Comparison of ENCODE assay signal across 16 cellular contexts in genomic region chr13:74869846-74870245, GRCh38.
DNase-seq lines count a peak whose midpoint lies in the region; ATAC-seq, FAIRE-seq and TF ChIP-seq lines count a peak whose summit lies in the region.
"Had no signal": no experiment of that assay in that cellular context is flagged by ENCODE, and none has a peak within 500 bp of the region (broad histone marks: within the 10 kb centered on the region; RNA-seq: fewer than 3 reads in every experiment).

No MANE protein-coding gene starts in this region.

- POLR2A ChIA-PET in activated CD4-positive, alpha-beta T cell treated with anti-CD3 and anti-CD28 coated beads, Interleukin-2, amount 10 ng/mL, durations not matched to agents 7 days and 5 days (lab: Charles Lee), result no interaction called here

- H3K27ac Mint-ChIP-seq in natural killer cell treated with Interleukin-12 subunit alpha and Interleukin-12 subunit beta and Interleukin-15 and Interleukin-18, amount 100 ng/mL, for 72 hours, result no peak overlapping the region
- H3K27ac Mint-ChIP-seq in activated CD4-positive, alpha-beta T cell treated with anti-CD3 and anti-CD28 coated beads, Interleukin-2, amount 10 ng/mL, durations not matched to agents 7 days and 5 days, result no peak overlapping the region

- no peak for ATAC-seq in RWPE2 (ENCODE audit: low read depth)
- ATAC-seq in natural killer cell treated with Interleukin-12 subunit alpha and Interleukin-12 subunit beta and Interleukin-15 and Interleukin-18, amount 100 ng/mL, for 72 hours, result no peak
- ATAC-seq: HCT116, Right ventricle myocardium inferior had no signal

- H3K36me3 ChIP-seq in RWPE2 (ENCODE audit: low read depth), result no peaks in the 10 kb centered on the region; the same call in 1 of the 2 replicates
- H3K36me3 ChIP-seq: MG63 had no signal

- DNase-seq in H54 (ENCODE audit: insufficient read length, low spot score) (no peak), RWPE2 (ENCODE audit: low spot score) (no peak), dermis blood vessel endothelial cell (peak; percentile 50), pulmonary artery endothelial cell (ENCODE audit: low read depth, low spot score) (peak; percentile 43), NCI-H2196 (lab: John Stamatoyannopoulos, UW; ENCODE audit: unreplicated experiment) (no peak)
- DNase-seq in natural killer cell treated with Interleukin-12 subunit alpha and Interleukin-12 subunit beta and Interleukin-15 and Interleukin-18, amount 100 ng/mL, for 72 hours (ENCODE audit: low spot score), result no peak
- no peak for DNase-seq in activated CD4-positive, alpha-beta T cell treated with anti-CD3 and anti-CD28 coated beads, Interleukin-2, amount 10 ng/mL, durations not matched to agents 7 days and 5 days
- DNase-seq: KBM-7, MG63, NCI-H1092 treated with DMSO at 0.1 percent for 48 hours, NCI-H1694 treated with DMSO at 0.1 percent for 48 hours, NCI-H446, NCI-H748 treated with DMSO at 0.1 percent for 48 hours, SK-N-SH had no signal

- peak; percentile 78 for FAIRE-seq in H54 (lab: Jason Lieb, UNC)

- no peak overlapping the region for H3K4me3 ChIP-seq in RWPE2 (ENCODE audit: severe bottlenecking)
- H3K4me3 ChIP-seq: MG63 had no signal

- CTCF ChIA-PET in activated CD4-positive, alpha-beta T cell treated with anti-CD3 and anti-CD28 coated beads, Interleukin-2, amount 10 ng/mL, durations not matched to agents 7 days and 5 days (lab: Charles Lee), result no interaction called here

- H3K4me1 ChIP-seq in RWPE2 (ENCODE audit: insufficient read depth, poor library complexity, severe bottlenecking), result peaks cover 41% of the 10 kb centered on the region

- no peak for TF ChIP-seq CTCF in RWPE2 (IDR thresholded peaks at IDR 0.05; ENCODE audit: poor library complexity, severe bottlenecking)

- H3K9me3 ChIP-seq in RWPE2 (ENCODE audit: severe bottlenecking), result peaks cover 5% of the 10 kb centered on the region
- H3K9me3 ChIP-seq: SK-N-SH had no signal

- no peak overlapping the region for H3K4me3 Mint-ChIP-seq in natural killer cell treated with Interleukin-12 subunit alpha and Interleukin-12 subunit beta and Interleukin-15 and Interleukin-18, amount 100 ng/mL, for 72 hours
- no peak overlapping the region for H3K4me3 Mint-ChIP-seq in activated CD4-positive, alpha-beta T cell treated with anti-CD3 and anti-CD28 coated beads, Interleukin-2, amount 10 ng/mL, durations not matched to agents 7 days and 5 days

- H3K4me1 Mint-ChIP-seq in natural killer cell treated with Interleukin-12 subunit alpha and Interleukin-12 subunit beta and Interleukin-15 and Interleukin-18, amount 100 ng/mL, for 72 hours (ENCODE audit: low read depth in 2 of 2), result no peaks in the 10 kb centered on the region
- H3K4me1 Mint-ChIP-seq in activated CD4-positive, alpha-beta T cell treated with anti-CD3 and anti-CD28 coated beads, Interleukin-2, amount 10 ng/mL, durations not matched to agents 7 days and 5 days, result no peaks in the 10 kb centered on the region

- peaks cover 6% of the 10 kb centered on the region for H3K36me3 Mint-ChIP-seq in natural killer cell treated with Interleukin-12 subunit alpha and Interleukin-12 subunit beta and Interleukin-15 and Interleukin-18, amount 100 ng/mL, for 72 hours
- H3K36me3 Mint-ChIP-seq in activated CD4-positive, alpha-beta T cell treated with anti-CD3 and anti-CD28 coated beads, Interleukin-2, amount 10 ng/mL, durations not matched to agents 7 days and 5 days (ENCODE audit: low read depth), result no peaks in the 10 kb centered on the region

- H3K9me3 Mint-ChIP-seq in natural killer cell treated with Interleukin-12 subunit alpha and Interleukin-12 subunit beta and Interleukin-15 and Interleukin-18, amount 100 ng/mL, for 72 hours, result peaks cover 10% of the 10 kb centered on the region
- peaks cover 2% of the 10 kb centered on the region for H3K9me3 Mint-ChIP-seq in activated CD4-positive, alpha-beta T cell treated with anti-CD3 and anti-CD28 coated beads, Interleukin-2, amount 10 ng/mL, durations not matched to agents 7 days and 5 days

- no peak for TF ChIP-seq POLR2A in H54 (IDR thresholded peaks at IDR 0.05; ENCODE audit: low read depth, low read length)

- no peaks in the 10 kb centered on the region for H3K27me3 ChIP-seq in RWPE2 (ENCODE audit: insufficient read depth, poor library complexity, severe bottlenecking)
- H3K27me3 ChIP-seq: MG63 had no signal

- peak overlapping the region; percentile 93 for H3K27ac ChIP-seq in RWPE2 (ENCODE audit: poor library complexity, severe bottlenecking)

- no peaks in the 10 kb centered on the region for H3K27me3 Mint-ChIP-seq in natural killer cell treated with Interleukin-12 subunit alpha and Interleukin-12 subunit beta and Interleukin-15 and Interleukin-18, amount 100 ng/mL, for 72 hours
- no peaks in the 10 kb centered on the region for H3K27me3 Mint-ChIP-seq in activated CD4-positive, alpha-beta T cell treated with anti-CD3 and anti-CD28 coated beads, Interleukin-2, amount 10 ng/mL, durations not matched to agents 7 days and 5 days

Comparison
In these comparisons a context has a peak if more than half of its experiments do, and no peak if none do; other contexts are left out.
1. DNase-seq: peak in dermis blood vessel endothelial cell (single experiment) and pulmonary artery endothelial cell (single experiment); none in H54 (single experiment), RWPE2 (single experiment), NCI-H2196 (single experiment), natural killer cell treated with Interleukin-12 subunit alpha and Interleukin-12 subunit beta and Interleukin-15 and Interleukin-18, amount 100 ng/mL, for 72 hours (single experiment) and activated CD4-positive, alpha-beta T cell treated with anti-CD3 and anti-CD28 coated beads, Interleukin-2, amount 10 ng/mL, durations not matched to agents 7 days and 5 days (single experiment).